In the genomic region with DNA sequence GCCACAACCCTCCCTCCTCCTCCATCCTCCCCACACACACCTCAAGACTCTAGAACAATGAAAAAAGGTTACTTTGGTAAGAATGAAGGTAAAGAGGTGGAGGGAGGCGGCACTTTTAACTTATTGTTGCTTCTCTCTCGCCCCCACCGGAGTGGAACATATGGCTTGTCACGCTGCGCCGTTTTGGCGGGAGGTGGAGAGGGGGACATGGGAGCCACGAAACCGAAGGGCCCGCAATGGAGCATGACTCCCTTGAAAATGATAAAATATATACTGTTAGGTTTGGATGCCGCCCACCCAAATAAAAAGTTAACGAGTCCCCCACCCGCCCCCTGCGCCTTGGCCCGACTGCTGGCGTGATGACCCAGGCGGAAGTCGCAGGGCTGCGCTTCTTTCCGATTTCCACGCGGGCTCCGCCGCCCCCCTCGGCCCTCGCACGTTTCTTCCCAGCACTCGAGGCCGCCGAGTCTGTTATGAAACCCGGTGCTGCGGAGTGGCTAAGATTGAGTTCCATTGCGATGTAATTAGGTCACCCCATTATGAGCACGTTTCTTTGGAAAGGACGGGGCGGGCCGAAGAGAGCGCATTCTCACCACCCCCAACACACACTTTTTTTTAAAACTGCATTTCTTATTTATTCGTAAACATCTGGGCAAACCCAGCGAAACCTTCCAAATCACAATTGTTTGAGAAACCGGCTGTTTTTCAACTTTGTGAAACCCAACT, we compare ENCODE assay signal across 8 cellular contexts. TPM values are rescaled to one million over a fixed set of nuclear protein-coding genes. Genes with fewer than 3 reads are reported as not detected.
DNase-seq lines count a peak whose midpoint lies in the region; ATAC-seq, FAIRE-seq and TF ChIP-seq lines count a peak whose summit lies in the region.

No MANE protein-coding gene starts in this region.

- DNase-seq in MM.1S, result peak; percentile 68
- DNase-seq in activated CD8-positive, alpha-beta memory T cell treated with anti-CD3 and anti-CD28 coated beads for 1 hour (ENCODE audit: extremely low read depth in 1 of 2, low read depth in 1 of 2), result peak; percentile 70 to 74
- peak; percentile 80 to 84 (median 80) for DNase-seq in effector memory CD8-positive, alpha-beta T cell
- peak; percentile 79 for DNase-seq in stimulated activated CD8-positive, alpha-beta memory T cell treated with anti-CD3 and anti-CD28 coated beads, Interleukin-4, amount 100 ng/mL, for 24 hours (ENCODE audit: low read depth)

- peak overlapping the region; percentile 95 for H3K4me3 Mint-ChIP-seq in effector memory CD8-positive, alpha-beta T cell

- H3K4me2 ChIP-seq in MM.1S (ENCODE audit: low read depth, low read length), result peak overlapping the region; percentile 76

- FAIRE-seq in G401.6 (lab: Jason Lieb, UNC), result peak; percentile 82

- peak overlapping the region; percentile 88 for H3K4me3 ChIP-seq in MM.1S (ENCODE audit: low read length)
- peak overlapping the region; percentile 99 for H3K4me3 ChIP-seq in mesodermal cell (ENCODE audit: extremely low read depth, insufficient read depth, low read length, poor library complexity, severe bottlenecking)

- no peak overlapping the region for H2AFZ ChIP-seq in MM.1S (ENCODE audit: low read length)

- H3K27ac ChIP-seq in MM.1S (ENCODE audit: low read length), result peak overlapping the region; percentile 100
- peak overlapping the region; percentile 100 for H3K27ac ChIP-seq in mesodermal cell (ENCODE audit: low read depth, low read length, severe bottlenecking)

- 1 to 2% methylated on average over 32 to 36 of the region's 41 CpGs for WGBS in mesodermal cell (ENCODE audit: insufficient coverage in 2 of 2), 2 experiments

- no peaks in the 10 kb centered on the region for H3K9me2 ChIP-seq in MM.1S (replicated peaks; ENCODE audit: insufficient read depth, low read length)

- H3K79me2 ChIP-seq in MM.1S (ENCODE audit: low read length), result peaks cover 30% of the 10 kb centered on the region

- H3K36me3 ChIP-seq in MM.1S (replicated peaks; ENCODE audit: insufficient read depth, low read length) (no peaks in the 10 kb centered on the region), mesodermal cell (ENCODE audit: control insufficient read depth, insufficient read depth, low read length) (peaks cover 25% of the 10 kb centered on the region)

- H3F3A ChIP-seq in MM.1S (ENCODE audit: insufficient read depth, low read length), result peaks cover 21% of the 10 kb centered on the region

- peak overlapping the region; percentile 100 for H3K27ac Mint-ChIP-seq in effector memory CD8-positive, alpha-beta T cell

- no peaks in the 10 kb centered on the region for H3K9me3 Mint-ChIP-seq in effector memory CD8-positive, alpha-beta T cell

- H3K4me1 ChIP-seq in MM.1S (ENCODE audit: low read length), result peaks cover 7% of the 10 kb centered on the region; the same call in 1 of the 2 replicates
- peaks cover 23% of the 10 kb centered on the region for H3K4me1 ChIP-seq in mesodermal cell (ENCODE audit: control insufficient read depth, insufficient read depth, low read length, poor library complexity, severe bottlenecking)

- H3K4me1 Mint-ChIP-seq in effector memory CD8-positive, alpha-beta T cell (ENCODE audit: low read depth in 2 of 2), result peaks cover 42 to 45% of the 10 kb centered on the region in 2 donors

- H3K9me3 ChIP-seq in MM.1S (replicated peaks; ENCODE audit: insufficient read depth, low read length) (no peaks in the 10 kb centered on the region), mesodermal cell (ENCODE audit: control insufficient read depth, low read length) (no peaks in the 10 kb centered on the region)

- no peaks in the 10 kb centered on the region for H3K27me3 Mint-ChIP-seq in effector memory CD8-positive, alpha-beta T cell

- ATAC-seq in effector memory CD8-positive, alpha-beta T cell (replicated peaks), result peak; percentile 33
- no peak for ATAC-seq in HG03571 (IDR thresholded peaks at IDR 0.05; ENCODE audit: unreplicated experiment)
- no peak for ATAC-seq in GM21576 (IDR thresholded peaks at IDR 0.05; ENCODE audit: unreplicated experiment)

- peak overlapping the region; percentile 99 for H3K9ac ChIP-seq in MM.1S (ENCODE audit: low read length)

- TF ChIP-seq CTCF in MM.1S (IDR thresholded peaks at IDR 0.05; ENCODE audit: low read length), result no peak

- H4K20me1 ChIP-seq in MM.1S (ENCODE audit: insufficient read depth, low read length), result no peaks in the 10 kb centered on the region

- H3K36me3 Mint-ChIP-seq in effector memory CD8-positive, alpha-beta T cell (ENCODE audit: insufficient read depth), result peaks cover 75% of the 10 kb centered on the region

- H3K27me3 ChIP-seq in MM.1S (replicated peaks; ENCODE audit: insufficient read depth, low read length), result no peaks in the 10 kb centered on the region

RNA-seq across cellular contexts. Expression of a gene that starts 1.4 kb away (rescaled TPM):
- polyA plus RNA-seq in mesodermal cell (2013, experiment 1 of 2), result 184 TPM
- 167 TPM for polyA plus RNA-seq in mesodermal cell (2013, experiment 2 of 2)
